In the genomic region with DNA sequence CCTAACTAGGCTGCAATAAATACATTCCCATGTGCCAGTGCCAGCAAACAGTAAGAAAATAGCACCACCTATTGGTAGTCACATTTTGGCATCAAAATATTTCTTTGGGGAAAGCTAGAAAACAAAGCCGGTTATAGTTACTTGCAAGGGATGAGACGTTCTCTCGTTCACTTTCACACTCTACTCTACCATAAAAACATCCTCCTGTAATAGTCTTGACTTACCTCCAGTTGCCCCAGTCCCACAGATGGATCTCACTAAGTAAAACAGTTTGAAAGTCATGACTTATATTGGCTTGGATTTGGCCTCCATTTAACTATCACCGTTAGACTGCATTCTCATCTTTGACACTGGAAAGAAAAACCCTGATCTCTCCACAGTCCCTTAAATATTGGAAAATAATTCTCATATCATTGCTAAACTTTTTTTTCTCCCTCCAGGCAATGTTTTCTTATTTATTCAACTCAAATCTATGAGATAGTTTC, we compare ENCODE assay signal across 8 cellular contexts. TPM values are rescaled to one million over a fixed set of nuclear protein-coding genes. Genes with fewer than 3 reads are reported as not detected.
A peak's percentile ranks its signal among the peaks of the same experiment; 100 is the strongest.
DNase-seq lines count a peak whose midpoint lies in the region; ATAC-seq and TF ChIP-seq lines count a peak whose summit lies in the region.

No MANE protein-coding gene starts in this region.

- H3K4me1 Mint-ChIP-seq in T-helper 17 cell, result no peaks in the 10 kb centered on the region

- H3K9me3 ChIP-seq in T-helper 17 cell (ENCODE audit: control insufficient read depth, low read length, poor library complexity, severe bottlenecking), result no peaks in the 10 kb centered on the region
- no peaks in the 10 kb centered on the region for H3K9me3 ChIP-seq in transverse colon

- TF ChIP-seq POLR2A in transverse colon (IDR thresholded peaks at IDR 0.05), result no peak

- TF ChIP-seq CTCF in transverse colon (IDR thresholded peaks at IDR 0.05), result peak; percentile 59 to 65 (median 64)

- no peaks in the 10 kb centered on the region for H3K36me3 ChIP-seq in transverse colon

- peak; percentile 49 for ATAC-seq in T-helper 17 cell

- in situ Hi-C loops in ACHN (cut with HindIII; ENCODE audit: low pct_ligation_motif_present, low pct_unique_long_range_greater_than_20kb, low sequenced_read_pairs) (no loop called here), transverse colon (cut with MboI; ENCODE audit: low pct_ligation_motif_present in 1 of 4, low pct_unique_long_range_greater_than_20kb in 1 of 4, low sequenced_read_pairs in 3 of 4) (loop anchor here (10.0 to 25.0 kb wide), 3 partner anchors 428 to 678 kb away; no protein-coding TSS in a partner anchor)

- H3K4me3 ChIP-seq in transverse colon, result no peak overlapping the region

- no peak overlapping the region for H3K27ac ChIP-seq in transverse colon

- H3K4me3 Mint-ChIP-seq in T-helper 17 cell, result no peak overlapping the region

- H3K27me3 ChIP-seq in transverse colon, result no peaks in the 10 kb centered on the region

- 16 to 24% methylated on average over 3 to 4 of the region's 4 CpGs for WGBS in transverse colon (ENCODE audit: low coverage in 1 of 2), 2 donors

- H3K27me3 Mint-ChIP-seq in T-helper 17 cell, result peaks cover 26% of the 10 kb centered on the region

- no peak for TF ChIP-seq EP300 in transverse colon (IDR thresholded peaks at IDR 0.05; ENCODE audit: low read depth)

- intact Hi-C loops in transverse colon (cut with DNase I; ENCODE audit: low total_unique reads), result no loop called here

- no peak overlapping the region for H3K27ac Mint-ChIP-seq in T-helper 17 cell

- H3K36me3 Mint-ChIP-seq in T-helper 17 cell (ENCODE audit: low read depth), result no peaks in the 10 kb centered on the region

- H3K4me1 ChIP-seq in transverse colon, result peaks cover 0 to 22% (median 2%) of the 10 kb centered on the region in 4 donors

- peak; percentile 34 for DNase-seq in ACHN
- DNase-seq in GM04504 (ENCODE audit: low read depth), result peak; percentile 28
- peak; percentile 36 for DNase-seq in KG1 (lab: John Stamatoyannopoulos, UW)
- no peak for DNase-seq in T-helper 17 cell
- peak; percentile 26 for DNase-seq in iPS-NIHi7 (ENCODE audit: extremely low spot score)
- no peak for DNase-seq in transverse colon
- no peak for DNase-seq in activated CD4-positive, CD25-positive, alpha-beta regulatory T cell treated with anti-CD3 and anti-CD28 coated beads, Interleukin-2, amount 50 U/mL, for 72 hours
- no peak for DNase-seq in GM19238 (ENCODE audit: insufficient read length, low spot score)

RNA-seq across cellular contexts. Expression of gene BMP3, which starts 9.7 kb away (rescaled TPM):
- total RNA-seq in T-helper 17 cell (not detected), transverse colon (10 to 100 TPM in 3 of 4 donors, 1 to 10 TPM in 1; 4.0 to 78.8 (median 44.9) TPM)

Comparison
In these comparisons a context has a peak if more than half of its experiments do, and no peak if none do; other contexts are left out.
1. DNase-seq: peak in ACHN (single experiment), GM04504 (single experiment), KG1 (single experiment) and iPS-NIHi7 (single experiment); none in T-helper 17 cell (0 of 3), transverse colon (single experiment), activated CD4-positive, CD25-positive, alpha-beta regulatory T cell treated with anti-CD3 and anti-CD28 coated beads, Interleukin-2, amount 50 U/mL, for 72 hours (single experiment) and GM19238 (single experiment).
2. RNA of gene BMP3, which starts 9.7 kb away (total RNA-seq): 4.0 to 78.8 TPM in transverse colon; not detected in T-helper 17 cell; every median in the first group is over 4 times any median in the second.